8 cellular contexts compared by ENCODE assay signal in genomic region chr10:110354322-110354766, GRCh38. TPM values are rescaled to one million over a fixed set of nuclear protein-coding genes. Genes with fewer than 3 reads are reported as not detected.
DNase-seq lines count a peak whose midpoint lies in the region; ATAC-seq and TF ChIP-seq lines count a peak whose summit lies in the region.

No MANE protein-coding gene starts in this region.

- no peak for TF ChIP-seq POLR2A in Peyer's patch (IDR thresholded peaks at IDR 0.05)

- in situ Hi-C loops in G401 (cut with HindIII; ENCODE audit: low sequenced_read_pairs), result loop anchor here (10.0 kb wide), 1 partner anchor 190 kb away; no protein-coding TSS in a partner anchor

- DNase-seq in G401 (ENCODE audit: low spot score) (peak; percentile 95), Peyer's patch (peak; percentile 85 to 96 (median 91)), fibroblast of villous mesenchyme (ENCODE audit: low read depth) (peak; percentile 84), occipital lobe (lab: John Stamatoyannopoulos, UW) (peak; percentile 42), superior temporal gyrus (ENCODE audit: extremely low spot score) (peak; percentile 83)
- DNase-seq in activated T-helper 1 cell treated with anti-CD3 and anti-CD28 coated beads, Interleukin-12 subunit alpha, Interleukin-12 subunit beta, Interleukin-2, Interleukin-4 antibody, amounts not matched to agents 30 ng/mL and 10 ng/mL and 1 ng/mL, durations not matched to agents 14 hours and 24 hours and 36 hours (ENCODE audit: low spot score), result peak; percentile 72

- intact Hi-C loops in activated T-helper 1 cell treated with anti-CD3 and anti-CD28 coated beads, Interleukin-12 subunit alpha, Interleukin-12 subunit beta, Interleukin-2, Interleukin-4 antibody, amounts not matched to agents 30 ng/mL and 10 ng/mL and 1 ng/mL, durations not matched to agents 14 hours and 24 hours and 36 hours (cut with micrococcal nuclease), result loop anchor here (1.0 to 2.0 kb wide), 3 partner anchors 43 to 193 kb away; no protein-coding TSS in a partner anchor

- peaks cover 8 to 23% (median 21%) of the 10 kb centered on the region in 4 donors for H3K4me1 ChIP-seq in Peyer's patch

- peaks cover 82% of the 10 kb centered on the region for H3K4me1 Mint-ChIP-seq in activated T-helper 1 cell treated with anti-CD3 and anti-CD28 coated beads, Interleukin-12 subunit alpha, Interleukin-12 subunit beta, Interleukin-2, Interleukin-4 antibody, amounts not matched to agents 30 ng/mL and 10 ng/mL and 1 ng/mL, durations not matched to agents 14 hours and 24 hours and 36 hours (ENCODE audit: low read depth)

- H3K4me3 ChIP-seq in Peyer's patch, result no peak overlapping the region
- H3K4me3 ChIP-seq in fibroblast of villous mesenchyme (ENCODE audit: low read depth, low read length), result no peak overlapping the region

- H3K9me3 Mint-ChIP-seq in activated T-helper 1 cell treated with anti-CD3 and anti-CD28 coated beads, Interleukin-12 subunit alpha, Interleukin-12 subunit beta, Interleukin-2, Interleukin-4 antibody, amounts not matched to agents 30 ng/mL and 10 ng/mL and 1 ng/mL, durations not matched to agents 14 hours and 24 hours and 36 hours, result no peaks in the 10 kb centered on the region

- peak overlapping the region in 1 of 4 donors; percentile 82 for H3K27ac ChIP-seq in Peyer's patch

- no peaks in the 10 kb centered on the region for H3K36me3 Mint-ChIP-seq in activated T-helper 1 cell treated with anti-CD3 and anti-CD28 coated beads, Interleukin-12 subunit alpha, Interleukin-12 subunit beta, Interleukin-2, Interleukin-4 antibody, amounts not matched to agents 30 ng/mL and 10 ng/mL and 1 ng/mL, durations not matched to agents 14 hours and 24 hours and 36 hours (ENCODE audit: low read depth)

- no peaks in the 10 kb centered on the region for H3K27me3 ChIP-seq in Peyer's patch

- ATAC-seq in HG03342 (IDR thresholded peaks at IDR 0.05; ENCODE audit: unreplicated experiment), result peak; percentile 27
- no peak for ATAC-seq in GM18520 (IDR thresholded peaks at IDR 0.05; ENCODE audit: unreplicated experiment)

- peak overlapping the region; percentile 97 for H3K27ac Mint-ChIP-seq in activated T-helper 1 cell treated with anti-CD3 and anti-CD28 coated beads, Interleukin-12 subunit alpha, Interleukin-12 subunit beta, Interleukin-2, Interleukin-4 antibody, amounts not matched to agents 30 ng/mL and 10 ng/mL and 1 ng/mL, durations not matched to agents 14 hours and 24 hours and 36 hours

- no peaks in the 10 kb centered on the region for H3K9me3 ChIP-seq in Peyer's patch

- H3K27me3 Mint-ChIP-seq in activated T-helper 1 cell treated with anti-CD3 and anti-CD28 coated beads, Interleukin-12 subunit alpha, Interleukin-12 subunit beta, Interleukin-2, Interleukin-4 antibody, amounts not matched to agents 30 ng/mL and 10 ng/mL and 1 ng/mL, durations not matched to agents 14 hours and 24 hours and 36 hours (ENCODE audit: insufficient read depth), result no peaks in the 10 kb centered on the region

- peak overlapping the region; percentile 82 for H3K4me3 Mint-ChIP-seq in activated T-helper 1 cell treated with anti-CD3 and anti-CD28 coated beads, Interleukin-12 subunit alpha, Interleukin-12 subunit beta, Interleukin-2, Interleukin-4 antibody, amounts not matched to agents 30 ng/mL and 10 ng/mL and 1 ng/mL, durations not matched to agents 14 hours and 24 hours and 36 hours

- H3K36me3 ChIP-seq in Peyer's patch, result no peaks in the 10 kb centered on the region

- peak; percentile 74 to 90 (median 83) for TF ChIP-seq CTCF in Peyer's patch (IDR thresholded peaks at IDR 0.05)
- TF ChIP-seq CTCF in fibroblast of villous mesenchyme (IDR thresholded peaks at IDR 0.05; ENCODE audit: insufficient read depth, low read depth, low read length), result peak; percentile 86

RNA-seq across cellular contexts. Expression of gene SMNDC1, which starts 49.6 kb away (rescaled TPM):
- 11.1 and 13.5 TPM in 2 replicates for total RNA-seq in G401 (2014; rRNA removed; shearing (Covaris generic))
- total RNA-seq in Peyer's patch, result 10 to 100 TPM; 10.5 to 40.4 (median 17.5) TPM
- total RNA-seq in activated T-helper 1 cell treated with anti-CD3 and anti-CD28 coated beads, Interleukin-12 subunit alpha, Interleukin-12 subunit beta, Interleukin-2, Interleukin-4 antibody, amounts not matched to agents 30 ng/mL and 10 ng/mL and 1 ng/mL, durations not matched to agents 14 hours and 24 hours and 36 hours, result 47.8 and 48.0 TPM in 2 replicates
- total RNA-seq in fibroblast of villous mesenchyme, result 6.8 and 11.7 TPM in 2 replicates
- total RNA-seq in occipital lobe, result 15.1 TPM

Comparison
In these comparisons a context has a peak if more than half of its experiments do, and no peak if none do; other contexts are left out.
1. DNase-seq: peak in every context shown above with its lines; median percentile 95 in G401; 91 in Peyer's patch; 84 in fibroblast of villous mesenchyme; 83 in superior temporal gyrus; 72 in activated T-helper 1 cell treated with anti-CD3 and anti-CD28 coated beads, Interleukin-12 subunit alpha, Interleukin-12 subunit beta, Interleukin-2, Interleukin-4 antibody, amounts not matched to agents 30 ng/mL and 10 ng/mL and 1 ng/mL, durations not matched to agents 14 hours and 24 hours and 36 hours; 42 in occipital lobe.